In the genomic region with DNA sequence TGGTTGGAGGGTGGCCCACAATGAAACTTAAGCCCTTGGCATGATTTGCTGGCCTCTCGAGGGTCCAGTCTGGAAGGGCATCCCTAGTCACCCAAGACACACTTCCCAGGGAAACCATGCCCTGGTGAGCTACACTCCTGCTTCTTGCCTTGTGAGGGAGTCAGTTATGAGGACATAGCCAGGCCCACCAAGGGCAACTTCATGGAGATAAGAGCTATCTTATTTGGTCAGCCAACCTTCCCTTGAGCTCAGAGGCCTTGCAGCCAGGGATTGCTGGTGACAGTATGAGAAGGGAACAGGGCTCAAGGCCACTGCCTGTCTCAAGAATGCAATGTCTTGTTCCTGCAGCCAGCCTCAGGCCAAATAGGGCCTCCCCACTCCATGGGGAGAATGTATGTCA, we compare ENCODE assay signal across 25 cellular contexts. TPM values are rescaled to one million over a fixed set of nuclear protein-coding genes. Genes with fewer than 3 reads are reported as not detected.
"Had no signal": no experiment of that assay in that cellular context is flagged by ENCODE, and none has a peak within 500 bp of the region (broad histone marks: within the 10 kb centered on the region; RNA-seq: fewer than 3 reads in every experiment).

No MANE protein-coding gene starts in this region.

- H3K9me3 ChIP-seq: MG63, SJSA1 had no signal

- DNase-seq: Karpas-422; KG1; MG63; NCI-H1092; NCI-H1105 treated with DMSO at 0.1 percent for 48 hours; NCI-H1417 treated with DMSO at 0.1 percent for 48 hours; NCI-H146; NCI-H1694 treated with DMSO at 0.1 percent for 48 hours; NCI-H1930; NCI-H2081; NCI-H2107; NCI-H2227 treated with DMSO at 0.1 percent for 48 hours; NCI-H524; NCI-H526 treated with DMSO at 0.1 percent for 48 hours; NCI-H748 treated with DMSO at 0.1 percent for 48 hours; NK-92 treated with Interleukin-12 subunit alpha and Interleukin-12 subunit beta, amount 100 ng/mL, for 24 hours; Right ventricle myocardium superior; RPMI8226; SIG-M5 had no signal

- H3K4me3 ChIP-seq: MG63, SJSA1, SK-N-MC had no signal

- H3K27me3 ChIP-seq: MG63, SJSA1 had no signal

- FAIRE-seq: HTR-8/SVneo, RCC 7860 had no signal

- H3K36me3 ChIP-seq: MG63, SJSA1 had no signal

- H3K4me1 ChIP-seq: SJSA1 had no signal

- H3K27ac ChIP-seq: HL-60, SJSA1, SK-N-MC had no signal

RNA-seq across cellular contexts. Expression of gene TNR, which starts 9.6 kb away (rescaled TPM):
- total RNA-seq: NCI-H460, Right ventricle myocardium superior had no signal
